1 cellular context compared by ENCODE assay signal in the genomic region with DNA sequence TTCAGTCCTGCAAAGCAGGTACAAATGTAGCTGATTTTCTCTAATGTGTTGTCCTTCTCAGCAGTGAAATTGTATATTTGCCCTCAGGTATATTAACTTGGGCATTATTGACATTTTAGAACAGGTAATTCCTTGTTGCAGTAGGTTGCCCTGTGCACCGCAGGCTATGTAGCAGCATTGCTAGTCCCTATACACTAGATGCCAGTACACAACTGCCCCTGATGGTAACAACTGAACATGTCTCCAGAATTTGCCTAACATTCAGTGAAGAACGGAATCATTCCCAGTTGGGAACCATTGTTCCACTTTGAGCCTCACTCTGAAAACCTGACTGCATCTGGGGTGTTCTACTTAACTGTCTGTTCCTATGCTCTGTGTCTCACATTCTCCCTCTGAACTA.
TF ChIP-seq lines count a peak whose summit lies in the region.

No MANE protein-coding gene starts in this region.

TF ChIP-seq in GM23338, 12 proteins besides CTCF, POLR2A, EP300 and RAD21 (continued from another document):
- TF ChIP-seq, protein P1, sequence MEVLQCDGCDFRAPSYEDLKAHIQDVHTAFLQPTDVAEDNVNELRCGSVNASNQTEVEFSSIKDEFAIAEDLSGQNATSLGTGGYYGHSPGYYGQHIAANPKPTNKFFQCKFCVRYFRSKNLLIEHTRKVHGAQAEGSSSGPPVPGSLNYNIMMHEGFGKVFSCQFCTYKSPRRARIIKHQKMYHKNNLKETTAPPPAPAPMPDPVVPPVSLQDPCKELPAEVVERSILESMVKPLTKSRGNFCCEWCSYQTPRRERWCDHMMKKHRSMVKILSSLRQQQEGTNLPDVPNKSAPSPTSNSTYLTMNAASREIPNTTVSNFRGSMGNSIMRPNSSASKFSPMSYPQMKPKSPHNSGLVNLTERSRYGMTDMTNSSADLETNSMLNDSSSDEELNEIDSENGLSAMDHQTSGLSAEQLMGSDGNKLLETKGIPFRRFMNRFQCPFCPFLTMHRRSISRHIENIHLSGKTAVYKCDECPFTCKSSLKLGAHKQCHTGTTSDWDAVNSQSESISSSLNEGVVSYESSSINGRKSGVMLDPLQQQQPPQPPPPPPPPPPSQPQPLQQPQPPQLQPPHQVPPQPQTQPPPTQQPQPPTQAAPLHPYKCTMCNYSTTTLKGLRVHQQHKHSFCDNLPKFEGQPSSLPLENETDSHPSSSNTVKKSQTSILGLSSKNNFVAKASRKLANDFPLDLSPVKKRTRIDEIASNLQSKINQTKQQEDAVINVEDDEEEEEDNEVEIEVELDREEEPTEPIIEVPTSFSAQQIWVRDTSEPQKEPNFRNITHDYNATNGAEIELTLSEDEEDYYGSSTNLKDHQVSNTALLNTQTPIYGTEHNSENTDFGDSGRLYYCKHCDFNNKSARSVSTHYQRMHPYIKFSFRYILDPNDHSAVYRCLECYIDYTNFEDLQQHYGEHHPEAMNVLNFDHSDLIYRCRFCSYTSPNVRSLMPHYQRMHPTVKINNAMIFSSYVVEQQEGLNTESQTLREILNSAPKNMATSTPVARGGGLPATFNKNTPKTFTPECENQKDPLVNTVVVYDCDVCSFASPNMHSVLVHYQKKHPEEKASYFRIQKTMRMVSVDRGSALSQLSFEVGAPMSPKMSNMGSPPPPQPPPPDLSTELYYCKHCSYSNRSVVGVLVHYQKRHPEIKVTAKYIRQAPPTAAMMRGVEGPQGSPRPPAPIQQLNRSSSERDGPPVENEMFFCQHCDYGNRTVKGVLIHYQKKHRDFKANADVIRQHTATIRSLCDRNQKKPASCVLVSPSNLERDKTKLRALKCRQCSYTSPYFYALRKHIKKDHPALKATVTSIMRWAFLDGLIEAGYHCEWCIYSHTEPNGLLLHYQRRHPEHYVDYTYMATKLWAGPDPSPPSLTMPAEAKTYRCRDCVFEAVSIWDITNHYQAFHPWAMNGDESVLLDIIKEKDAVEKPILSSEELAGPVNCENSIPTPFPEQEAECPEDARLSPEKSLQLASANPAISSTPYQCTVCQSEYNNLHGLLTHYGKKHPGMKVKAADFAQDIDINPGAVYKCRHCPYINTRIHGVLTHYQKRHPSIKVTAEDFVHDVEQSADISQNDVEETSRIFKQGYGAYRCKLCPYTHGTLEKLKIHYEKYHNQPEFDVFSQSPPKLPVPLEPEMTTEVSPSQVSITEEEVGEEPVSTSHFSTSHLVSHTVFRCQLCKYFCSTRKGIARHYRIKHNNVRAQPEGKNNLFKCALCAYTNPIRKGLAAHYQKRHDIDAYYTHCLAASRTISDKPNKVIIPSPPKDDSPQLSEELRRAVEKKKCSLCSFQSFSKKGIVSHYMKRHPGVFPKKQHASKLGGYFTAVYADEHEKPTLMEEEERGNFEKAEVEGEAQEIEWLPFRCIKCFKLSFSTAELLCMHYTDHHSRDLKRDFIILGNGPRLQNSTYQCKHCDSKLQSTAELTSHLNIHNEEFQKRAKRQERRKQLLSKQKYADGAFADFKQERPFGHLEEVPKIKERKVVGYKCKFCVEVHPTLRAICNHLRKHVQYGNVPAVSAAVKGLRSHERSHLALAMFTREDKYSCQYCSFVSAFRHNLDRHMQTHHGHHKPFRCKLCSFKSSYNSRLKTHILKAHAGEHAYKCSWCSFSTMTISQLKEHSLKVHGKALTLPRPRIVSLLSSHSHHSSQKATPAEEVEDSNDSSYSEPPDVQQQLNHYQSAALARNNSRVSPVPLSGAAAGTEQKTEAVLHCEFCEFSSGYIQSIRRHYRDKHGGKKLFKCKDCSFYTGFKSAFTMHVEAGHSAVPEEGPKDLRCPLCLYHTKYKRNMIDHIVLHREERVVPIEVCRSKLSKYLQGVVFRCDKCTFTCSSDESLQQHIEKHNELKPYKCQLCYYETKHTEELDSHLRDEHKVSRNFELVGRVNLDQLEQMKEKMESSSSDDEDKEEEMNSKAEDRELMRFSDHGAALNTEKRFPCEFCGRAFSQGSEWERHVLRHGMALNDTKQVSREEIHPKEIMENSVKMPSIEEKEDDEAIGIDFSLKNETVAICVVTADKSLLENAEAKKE (CRISPR knock-in tag; IDR thresholded peaks at IDR 0.05) = no peak
- no peak for TF ChIP-seq JUNB (IDR thresholded peaks at IDR 0.05; ENCODE audit: unreplicated experiment)
- TF ChIP-seq, protein P2, sequence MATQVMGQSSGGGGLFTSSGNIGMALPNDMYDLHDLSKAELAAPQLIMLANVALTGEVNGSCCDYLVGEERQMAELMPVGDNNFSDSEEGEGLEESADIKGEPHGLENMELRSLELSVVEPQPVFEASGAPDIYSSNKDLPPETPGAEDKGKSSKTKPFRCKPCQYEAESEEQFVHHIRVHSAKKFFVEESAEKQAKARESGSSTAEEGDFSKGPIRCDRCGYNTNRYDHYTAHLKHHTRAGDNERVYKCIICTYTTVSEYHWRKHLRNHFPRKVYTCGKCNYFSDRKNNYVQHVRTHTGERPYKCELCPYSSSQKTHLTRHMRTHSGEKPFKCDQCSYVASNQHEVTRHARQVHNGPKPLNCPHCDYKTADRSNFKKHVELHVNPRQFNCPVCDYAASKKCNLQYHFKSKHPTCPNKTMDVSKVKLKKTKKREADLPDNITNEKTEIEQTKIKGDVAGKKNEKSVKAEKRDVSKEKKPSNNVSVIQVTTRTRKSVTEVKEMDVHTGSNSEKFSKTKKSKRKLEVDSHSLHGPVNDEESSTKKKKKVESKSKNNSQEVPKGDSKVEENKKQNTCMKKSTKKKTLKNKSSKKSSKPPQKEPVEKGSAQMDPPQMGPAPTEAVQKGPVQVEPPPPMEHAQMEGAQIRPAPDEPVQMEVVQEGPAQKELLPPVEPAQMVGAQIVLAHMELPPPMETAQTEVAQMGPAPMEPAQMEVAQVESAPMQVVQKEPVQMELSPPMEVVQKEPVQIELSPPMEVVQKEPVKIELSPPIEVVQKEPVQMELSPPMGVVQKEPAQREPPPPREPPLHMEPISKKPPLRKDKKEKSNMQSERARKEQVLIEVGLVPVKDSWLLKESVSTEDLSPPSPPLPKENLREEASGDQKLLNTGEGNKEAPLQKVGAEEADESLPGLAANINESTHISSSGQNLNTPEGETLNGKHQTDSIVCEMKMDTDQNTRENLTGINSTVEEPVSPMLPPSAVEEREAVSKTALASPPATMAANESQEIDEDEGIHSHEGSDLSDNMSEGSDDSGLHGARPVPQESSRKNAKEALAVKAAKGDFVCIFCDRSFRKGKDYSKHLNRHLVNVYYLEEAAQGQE (IDR thresholded peaks at IDR 0.05; ENCODE audit: unreplicated experiment) = no peak
- no peak for TF ChIP-seq POLR2AphosphoS5 (IDR thresholded peaks at IDR 0.05; ENCODE audit: low read depth)
